10 cellular contexts compared by ENCODE assay signal in genomic region chr7:140568021-140568813, GRCh38.
"Had no signal": no experiment of that assay in that cellular context is flagged by ENCODE, and none has a peak within 500 bp of the region (broad histone marks: within the 10 kb centered on the region; RNA-seq: fewer than 3 reads in every experiment).

No MANE protein-coding gene starts in this region.

- H3K27me3 ChIP-seq: hepatocyte had no signal

- ATAC-seq: naive thymus-derived CD8-positive, alpha-beta T cell; T-cell had no signal

- DNase-seq: activated CD4-positive, CD25-positive, alpha-beta regulatory T cell treated with anti-CD3 and anti-CD28 coated beads, Interleukin-2, amount 50 U/mL, for 72 hours; activated naive CD4-positive, alpha-beta T cell treated with Interleukin-2 at 50 U/mL for 16 hours; cerebellar nuclear complex; endodermal cell; naive thymus-derived CD8-positive, alpha-beta T cell; T-cell; T-helper 9 cell had no signal

- H3K4me3 ChIP-seq: hepatocyte, smooth muscle cell had no signal

- FAIRE-seq: urothelium cell line had no signal
